In the genomic region with DNA sequence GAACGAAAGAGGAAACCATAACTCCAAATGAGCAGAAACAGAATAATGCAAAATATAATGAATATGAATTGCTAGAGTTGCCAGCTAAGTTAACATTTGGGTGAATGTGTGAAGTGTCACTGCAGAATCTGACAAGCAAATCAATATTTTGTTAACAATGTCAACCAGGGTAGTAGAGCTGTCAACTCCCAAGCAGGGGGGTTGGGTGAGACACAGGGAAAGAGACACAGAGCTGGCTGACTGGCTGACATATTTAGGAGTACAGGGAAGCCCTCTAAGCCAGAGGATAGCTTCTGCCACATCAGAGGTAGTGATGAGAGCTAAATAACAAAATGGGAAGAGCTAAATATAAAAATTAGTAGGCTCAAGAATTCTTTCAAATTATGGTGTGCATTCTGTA, we compare ENCODE assay signal across 25 cellular contexts.
DNase-seq lines count a peak whose midpoint lies in the region; ATAC-seq, FAIRE-seq and TF ChIP-seq lines count a peak whose summit lies in the region.
"Had no signal": no experiment of that assay in that cellular context is flagged by ENCODE, and none has a peak within 500 bp of the region (broad histone marks: within the 10 kb centered on the region; RNA-seq: fewer than 3 reads in every experiment).

No MANE protein-coding gene starts in this region.

- H3K4me3 Mint-ChIP-seq in neural progenitor cell (no peak overlapping the region), osteocyte (ENCODE audit: unreplicated experiment) (no peak overlapping the region)
- H3K4me3 Mint-ChIP-seq: CD14-positive monocyte; CD4-positive, alpha-beta memory T cell; CD4-positive, CD25-positive, alpha-beta regulatory T cell; CD8-positive, alpha-beta memory T cell had no signal

- H3K79me2 ChIP-seq in OCI-LY3 (ENCODE audit: low read length) (no peaks in the 10 kb centered on the region), K562 (ENCODE audit: control insufficient read depth, insufficient read depth, low read length) (peaks cover 86% of the 10 kb centered on the region), neural progenitor cell (ENCODE audit: low read depth) (no peaks in the 10 kb centered on the region)

- in situ Hi-C loops in K562 (cut with MboI) (no loop called here), ACHN (cut with HindIII; ENCODE audit: low pct_ligation_motif_present, low pct_unique_long_range_greater_than_20kb, low sequenced_read_pairs) (no loop called here)

- no peaks in the 10 kb centered on the region for H4K20me1 ChIP-seq in OCI-LY3 (ENCODE audit: insufficient read depth, low read length)
- 0 out of 2 replicates have a peak, but pooled peaks cover 6% of the 10 kb centered on the region for H4K20me1 ChIP-seq in K562 (replicated peaks; ENCODE audit: control insufficient read depth, insufficient read depth, low read length)
- H4K20me1 ChIP-seq in neural progenitor cell (ENCODE audit: low read depth): no peaks in the 10 kb centered on the region
- H4K20me1 ChIP-seq: BLaER1 had no signal

- H3K27ac Mint-ChIP-seq in neural progenitor cell (no peak overlapping the region), osteocyte (ENCODE audit: unreplicated experiment) (no peak overlapping the region)
- H3K27ac Mint-ChIP-seq: CD14-positive monocyte; CD4-positive, alpha-beta memory T cell; CD4-positive, CD25-positive, alpha-beta regulatory T cell; CD8-positive, alpha-beta memory T cell had no signal

- H3K4me1 ChIP-seq in OCI-LY3 (ENCODE audit: low read length): no peaks in the 10 kb centered on the region
- no peaks in the 10 kb centered on the region for H3K4me1 ChIP-seq in K562 (replicated peaks in 1 of 2; ENCODE audit: control insufficient read depth in 2 of 2, insufficient read depth in 2 of 2, low read length in 2 of 2)
- H3K4me1 ChIP-seq in neural progenitor cell: no peaks in the 10 kb centered on the region
- H3K4me1 ChIP-seq: BE2C, BLaER1 had no signal

- H3K9ac ChIP-seq in OCI-LY3 (ENCODE audit: low read length) (no peak overlapping the region), K562 (ENCODE audit: insufficient read depth in 1 of 2, low read depth in 2 of 2, low read length in 2 of 2) (no peak overlapping the region), neural progenitor cell (no peak overlapping the region)
- H3K9ac ChIP-seq: BLaER1 had no signal

- ATAC-seq in K562: peak; percentile 70

- H3K36me3 ChIP-seq in OCI-LY3 (replicated peaks; ENCODE audit: low read depth, low read length): no peaks in the 10 kb centered on the region
- H3K36me3 ChIP-seq in K562 (ENCODE audit: control insufficient read depth, insufficient read depth, low read length): peaks cover 20% of the 10 kb centered on the region
- H3K36me3 ChIP-seq in neural progenitor cell: no peaks in the 10 kb centered on the region
- H3K36me3 ChIP-seq: BE2C, BLaER1 had no signal

- intact Hi-C loops in K562 (cut with micrococcal nuclease): no loop called here

- H3K27me3 Mint-ChIP-seq in neural progenitor cell (ENCODE audit: insufficient read depth, low read depth) (no peaks in the 10 kb centered on the region), osteocyte (ENCODE audit: unreplicated experiment) (no peaks in the 10 kb centered on the region)
- H3K27me3 Mint-ChIP-seq: CD4-positive, alpha-beta memory T cell; CD4-positive, CD25-positive, alpha-beta regulatory T cell; CD8-positive, alpha-beta memory T cell had no signal

- POLR2A ChIA-PET in K562 (lab: Yijun Ruan, JAX): no interaction called here

- no peaks in the 10 kb centered on the region for H3K9me1 ChIP-seq in K562 (ENCODE audit: control insufficient read depth, insufficient read depth, low read length)

- TF ChIP-seq RAD21 in K562 (CRISPR knock-in tag; conservative IDR thresholded peaks at IDR 0.05 in 1 of 2, IDR thresholded peaks at IDR 0.05 in 1 of 2): no peak

- BruUV-seq in K562 (replicated peaks; lab: Mats Ljungman, UMichigan): no TSS peak

- no peaks in the 10 kb centered on the region for H3F3A ChIP-seq in neural progenitor cell (ENCODE audit: low read depth)

- DNase-seq in K562 (ENCODE audit: extremely low read depth in 1 of 4, low spot score in 3 of 4) (peak in 2 of 4 experiments; percentile 15 to 23), neural progenitor cell (ENCODE audit: low spot score) (no peak), ACHN (no peak), NCI-H82 treated with DMSO at 0.1 percent for 48 hours (lab: John Stamatoyannopoulos, UW; ENCODE audit: unreplicated experiment) (no peak), osteocyte (ENCODE audit: extremely low spot score, unreplicated experiment) (no peak), GM03348 (ENCODE audit: low spot score) (no peak)
- DNase-seq: 8988T; BE2C; C1 segment of cervical spinal cord; CD4-positive, alpha-beta memory T cell; CD4-positive, CD25-positive, alpha-beta regulatory T cell; CD8-positive, alpha-beta memory T cell; COR-L47; DMS 273 treated with DMSO at 0.1 percent for 48 hours; DMS153; DMS53; DMS79; DND-41; EL; GDM1 had no signal

- H3K27ac ChIP-seq in OCI-LY3 (ENCODE audit: low read length): no peak overlapping the region
- no peak overlapping the region for H3K27ac ChIP-seq in K562 (ENCODE audit: extremely low read depth, low read depth, low read length)
- no peak overlapping the region for H3K27ac ChIP-seq in neural progenitor cell
- H3K27ac ChIP-seq: BLaER1 had no signal

- H3K4me3 ChIP-seq in OCI-LY3 (ENCODE audit: low read length) (no peak overlapping the region), K562 (no peak overlapping the region), neural progenitor cell (no peak overlapping the region)
- H3K4me3 ChIP-seq: BLaER1 had no signal

- CTCF ChIA-PET in K562 (lab: Yijun Ruan, JAX; ENCODE audit: low intra/inter-chr PET ratio): no interaction called here

- H3K27me3 ChIP-seq in OCI-LY3 (ENCODE audit: low read depth, low read length) (no peaks in the 10 kb centered on the region), K562 (ENCODE audit: control insufficient read depth in 2 of 2, insufficient read depth in 2 of 2, low read length in 2 of 2) (no peaks in the 10 kb centered on the region), neural progenitor cell (no peaks in the 10 kb centered on the region)
- H3K27me3 ChIP-seq: BE2C, BLaER1 had no signal

- H3K36me3 Mint-ChIP-seq in neural progenitor cell (no peaks in the 10 kb centered on the region), osteocyte (ENCODE audit: unreplicated experiment) (peaks cover 2% of the 10 kb centered on the region)
- H3K36me3 Mint-ChIP-seq: CD14-positive monocyte; CD4-positive, alpha-beta memory T cell; CD4-positive, CD25-positive, alpha-beta regulatory T cell; CD8-positive, alpha-beta memory T cell had no signal

- TF ChIP-seq EP300 in K562 (IDR thresholded peaks at IDR 0.05; ENCODE audit: low read length): no peak

- H3K9me3 ChIP-seq in OCI-LY3 (ENCODE audit: insufficient read depth, low read length) (no peaks in the 10 kb centered on the region), K562 (replicated peaks; ENCODE audit: control insufficient read depth, insufficient read depth, low read depth, low read length) (no peaks in the 10 kb centered on the region; the same call in 1 of the 2 replicates), neural progenitor cell (ENCODE audit: low read depth) (no peaks in the 10 kb centered on the region)
- H3K9me3 ChIP-seq: BE2C, BLaER1 had no signal

- WGBS in K562 (ENCODE audit: insufficient coverage, low coverage, missing lambda C conversion rate): 41% methylated on average over 1 of the region's 1 CpG

- no peaks in the 10 kb centered on the region for H3K9me3 Mint-ChIP-seq in neural progenitor cell
- H3K9me3 Mint-ChIP-seq in osteocyte (ENCODE audit: unreplicated experiment): peaks cover 5% of the 10 kb centered on the region

- no peak for FAIRE-seq in K562 (lab: Jason Lieb, UNC)
- FAIRE-seq: GM12891, GM19239 had no signal

- H3K4me1 Mint-ChIP-seq in neural progenitor cell (no peaks in the 10 kb centered on the region), osteocyte (ENCODE audit: unreplicated experiment) (peaks cover 7% of the 10 kb centered on the region)
- H3K4me1 Mint-ChIP-seq: CD14-positive monocyte; CD4-positive, CD25-positive, alpha-beta regulatory T cell; CD8-positive, alpha-beta memory T cell had no signal

- TF ChIP-seq CTCF in OCI-LY3 (IDR thresholded peaks at IDR 0.05; ENCODE audit: low read depth, low read length): no peak
- TF ChIP-seq CTCF in K562 (IDR thresholded peaks at IDR 0.05 in 2 of 3, conservative IDR thresholded peaks at IDR 0.05 in 1 of 3; ENCODE audit: insufficient read depth in 2 of 3, low read depth in 1 of 3, low read length in 3 of 3): no peak
- no peak for TF ChIP-seq CTCF in neural progenitor cell (IDR thresholded peaks at IDR 0.05)
- TF ChIP-seq CTCF in osteocyte (IDR thresholded peaks at IDR 0.05): no peak

- 0 out of 2 replicates have a peak overlapping the region, but pooled peaks have one; percentile 39 for H2AFZ ChIP-seq in OCI-LY3 (ENCODE audit: low read depth, low read length)
- no peak overlapping the region for H2AFZ ChIP-seq in K562 (ENCODE audit: low read depth, low read length)
- H2AFZ ChIP-seq in neural progenitor cell (replicated peaks): peak overlapping the region; percentile 7

- no peak for TF ChIP-seq POLR2A in K562 (conservative IDR thresholded peaks at IDR 0.05)

- no peak overlapping the region for H3K4me2 ChIP-seq in OCI-LY3 (ENCODE audit: low read length)
- H3K4me2 ChIP-seq in K562 (ENCODE audit: insufficient read depth, low read length): no peak overlapping the region
- H3K4me2 ChIP-seq in neural progenitor cell: no peak overlapping the region
- H3K4me2 ChIP-seq: BLaER1 had no signal

TF ChIP-seq in K562, 482 proteins besides CTCF, POLR2A, EP300 and RAD21:
- peak; percentile 21 for TF ChIP-seq FIP1L1 (IDR thresholded peaks at IDR 0.05; ENCODE audit: low read depth, low read length, poor library complexity, severe bottlenecking)
- no peak for TF ChIP-seq PHTF2 (CRISPR knock-in tag; IDR thresholded peaks at IDR 0.05)
